11 cellular contexts compared by ENCODE assay signal in genomic region chr17:42669705-42670198, GRCh38. TPM values are rescaled to one million over a fixed set of nuclear protein-coding genes. Genes with fewer than 3 reads are reported as not detected.
DNase-seq lines count a peak whose midpoint lies in the region; ATAC-seq and TF ChIP-seq lines count a peak whose summit lies in the region.
"Had no signal": no experiment of that assay in that cellular context is flagged by ENCODE, and none has a peak within 500 bp of the region (broad histone marks: within the 10 kb centered on the region; RNA-seq: fewer than 3 reads in every experiment).

No MANE protein-coding gene starts in this region.

- no TSS peak for BruUV-seq in Calu3 (replicated peaks; lab: Mats Ljungman, UMichigan)

- H4K20me1 ChIP-seq in OCI-LY1 (ENCODE audit: insufficient read depth, low read length): no peaks in the 10 kb centered on the region

- no peaks in the 10 kb centered on the region for H3F3A ChIP-seq in OCI-LY1 (ENCODE audit: insufficient read depth, low read length)

- H3K9me3 ChIP-seq in OCI-LY1 (ENCODE audit: low read length): no peaks in the 10 kb centered on the region
- no peaks in the 10 kb centered on the region for H3K9me3 ChIP-seq in prostate gland
- H3K9me3 ChIP-seq: tibial nerve had no signal

- H3K4me3 Mint-ChIP-seq in Calu3 (ENCODE audit: low read depth, unreplicated experiment): no peak overlapping the region

- H3K4me2 ChIP-seq in OCI-LY1 (ENCODE audit: low read length): no peak overlapping the region

- H3K9me3 Mint-ChIP-seq in Calu3 (ENCODE audit: low read depth, unreplicated experiment): no peaks in the 10 kb centered on the region

- H3K4me1 Mint-ChIP-seq in Calu3 (ENCODE audit: low read depth, unreplicated experiment): peaks cover 31% of the 10 kb centered on the region

- DNase-seq in Calu3: no peak
- no peak for DNase-seq in erythroblast (lab: John Stamatoyannopoulos, UW)
- DNase-seq in prostate gland (ENCODE audit: low spot score): no peak
- no peak for DNase-seq in NOMO-1 treated with dmso at 0.1 percent for 144 hours (lab: John Stamatoyannopoulos, UW; ENCODE audit: unreplicated experiment)
- DNase-seq: amniotic stem cell, NCI-H524 treated with DMSO at 0.1 percent for 48 hours had no signal

- H3K9ac ChIP-seq in OCI-LY1 (ENCODE audit: low read length): no peak overlapping the region

- no peak for TF ChIP-seq CTCF in Calu3 (IDR thresholded peaks at IDR 0.05; ENCODE audit: unreplicated experiment)
- TF ChIP-seq CTCF in OCI-LY1 (IDR thresholded peaks at IDR 0.05; ENCODE audit: low read length): no peak
- no peak for TF ChIP-seq CTCF in prostate gland (IDR thresholded peaks at IDR 0.05)

- no peaks in the 10 kb centered on the region for H3K79me2 ChIP-seq in OCI-LY1 (ENCODE audit: insufficient read depth, low read length)

- H2AFZ ChIP-seq in OCI-LY1 (ENCODE audit: low read length): no peak overlapping the region

- no peaks in the 10 kb centered on the region for H3K9me2 ChIP-seq in OCI-LY1 (ENCODE audit: low read depth, low read length)

- H3K4me3 ChIP-seq in OCI-LY1 (ENCODE audit: low read depth, low read length, poor library complexity, severe bottlenecking) (peak overlapping the region; percentile 34), prostate gland (no peak overlapping the region)

- TF ChIP-seq POLR2A in erythroblast (IDR thresholded peaks at IDR 0.05; ENCODE audit: low read length): peak; percentile 7
- TF ChIP-seq POLR2A in prostate gland (IDR thresholded peaks at IDR 0.05): no peak

- peaks cover 9% of the 10 kb centered on the region; the same call in 1 of the 2 replicates for H3K27me3 ChIP-seq in OCI-LY1 (ENCODE audit: insufficient read depth, low read length)
- H3K27me3 ChIP-seq in prostate gland (replicated peaks; ENCODE audit: insufficient read depth): no peaks in the 10 kb centered on the region
- H3K27me3 ChIP-seq: tibial nerve had no signal

- H3K27ac Mint-ChIP-seq in Calu3 (ENCODE audit: unreplicated experiment): peak overlapping the region; percentile 43

- CTCF ChIA-PET in Calu3 (lab: Charles Lee): interaction anchor here (0.5 to 1.3 kb wide), 3 partner anchors 11 to 143 kb away, joined by 3 to 4 read pairs (median 3); partner anchors contain the start of gene TUBG2

- 72% methylated on average over 27 of the region's 39 CpGs for WGBS in prostate gland

- H3K27me3 Mint-ChIP-seq in Calu3 (ENCODE audit: unreplicated experiment): no peaks in the 10 kb centered on the region

- ATAC-seq in GM19351 (IDR thresholded peaks at IDR 0.05; ENCODE audit: unreplicated experiment): no peak
- ATAC-seq in HG02981 (IDR thresholded peaks at IDR 0.05; ENCODE audit: unreplicated experiment): no peak
- ATAC-seq in GM18868 (IDR thresholded peaks at IDR 0.05; ENCODE audit: unreplicated experiment): no peak

- no peak overlapping the region for H3K27ac ChIP-seq in OCI-LY1 (ENCODE audit: low read depth, low read length, poor library complexity, severe bottlenecking)
- H3K27ac ChIP-seq in prostate gland: peak overlapping the region; percentile 31 to 42

- intact Hi-C loops in Calu3 (cut with micrococcal nuclease; ENCODE audit: unreplicated experiment) (loop anchor here (10.0 kb wide), 1 partner anchor 95 kb away; the partner anchor contains the start of gene RAMP2), prostate gland (cut with DNase I) (loop anchor here (10.0 kb wide), 1 partner anchor 245 kb away; the partner anchor contains the start of gene CAVIN1)

- H3K36me3 ChIP-seq in OCI-LY1 (ENCODE audit: insufficient read depth, low read length) (peaks cover 17% of the 10 kb centered on the region; the same call in 1 of the 2 replicates), prostate gland (peaks cover 0 to 12% of the 10 kb centered on the region in 2 donors)

- H3K4me1 ChIP-seq in OCI-LY1 (ENCODE audit: insufficient read depth, low read length, severe bottlenecking) (peaks cover 20% of the 10 kb centered on the region), prostate gland (replicated peaks) (peaks cover 30% of the 10 kb centered on the region)

- H3K36me3 Mint-ChIP-seq in Calu3 (ENCODE audit: insufficient read depth, unreplicated experiment): peaks cover 75% of the 10 kb centered on the region

RNA-seq across cellular contexts. Expression of gene PLEKHH3, which starts 7.0 kb away (rescaled TPM):
- 35.2 and 45.0 TPM in 2 replicates for total RNA-seq in Calu3 (2022)
- 100 to 1,000 TPM in 1 of 2 donors, 10 to 100 TPM in 1; 87.4 to 102 TPM for total RNA-seq in prostate gland

RNA-seq across cellular contexts. Expression of gene TUBG2, which starts 10.7 kb away (rescaled TPM):
- total RNA-seq in Calu3 (2022): 23.6 and 26.1 TPM in 2 replicates
- total RNA-seq in prostate gland: 10 to 100 TPM; 36.8 to 57.7 TPM

RNA-seq across cellular contexts. Expression of gene CCR10, which starts 11.9 kb away (rescaled TPM):
- total RNA-seq in Calu3 (2022) (0.33 and 0.42 TPM in 2 replicates), prostate gland (1 to 10 TPM; 1.2 to 10.0 TPM)

RNA-seq across cellular contexts. Expression of gene CNTNAP1, which starts 12.6 kb away (rescaled TPM):
- 1.2 and 1.3 TPM in 2 replicates for total RNA-seq in Calu3 (2022)
- total RNA-seq in prostate gland: 1 to 10 TPM; 1.9 to 9.9 TPM
